Comparison of ENCODE assay signal across 17 cellular contexts in genomic region chr3:66615643-66616301, GRCh38.
DNase-seq lines count a peak whose midpoint lies in the region; ATAC-seq, FAIRE-seq and TF ChIP-seq lines count a peak whose summit lies in the region.
"Had no signal": no experiment of that assay in that cellular context is flagged by ENCODE, and none has a peak within 500 bp of the region (broad histone marks: within the 10 kb centered on the region; RNA-seq: fewer than 3 reads in every experiment).

No MANE protein-coding gene starts in this region.

- H3K36me3 ChIP-seq in lung (ENCODE audit: control insufficient read depth in 2 of 2, insufficient read depth in 2 of 2, low read length in 2 of 2), result no peaks in the 10 kb centered on the region
- H3K36me3 ChIP-seq: BLaER1 had no signal

- H3K27ac Mint-ChIP-seq in CD4-positive, alpha-beta T cell, result no peak overlapping the region
- H3K27ac Mint-ChIP-seq: activated CD4-positive, alpha-beta T cell treated with anti-CD3 and anti-CD28 coated beads, Interleukin-2, amount 10 ng/mL, durations not matched to agents 7 days and 5 days; mesothelial cell of epicardium had no signal

- no peaks in the 10 kb centered on the region for H3K36me3 Mint-ChIP-seq in CD4-positive, alpha-beta T cell (ENCODE audit: low read depth)
- H3K36me3 Mint-ChIP-seq: mesothelial cell of epicardium had no signal

- ATAC-seq in CD4-positive, alpha-beta T cell (ENCODE audit: poor library complexity), result peak; percentile 21
- ATAC-seq in lung (ENCODE audit: insufficient read depth, low FRiP score), result peak; percentile 53
- no peak for ATAC-seq in HG02763 (IDR thresholded peaks at IDR 0.05; ENCODE audit: unreplicated experiment)

- no peak for FAIRE-seq in GM19239 (lab: Jason Lieb, UNC)

- no peak overlapping the region for H3K4me3 Mint-ChIP-seq in CD4-positive, alpha-beta T cell
- H3K4me3 Mint-ChIP-seq: activated CD4-positive, alpha-beta T cell treated with anti-CD3 and anti-CD28 coated beads, Interleukin-2, amount 10 ng/mL, durations not matched to agents 7 days and 5 days; mesothelial cell of epicardium; neural crest cell had no signal

- no peaks in the 10 kb centered on the region for H3K9me3 Mint-ChIP-seq in CD4-positive, alpha-beta T cell
- H3K9me3 Mint-ChIP-seq: activated CD4-positive, alpha-beta T cell treated with anti-CD3 and anti-CD28 coated beads, Interleukin-2, amount 10 ng/mL, durations not matched to agents 7 days and 5 days; mesothelial cell of epicardium had no signal

- H3K4me3 ChIP-seq in AG04450 (ENCODE audit: low read depth, low read length) (no peak overlapping the region), lung (no peak overlapping the region)
- H3K4me3 ChIP-seq: BLaER1 had no signal

- CTCF ChIA-PET in AG04450 (lab: Charles Lee), result interaction anchor here (1.2 kb wide), 1 partner anchor 22 kb away, joined by 4 read pairs; no protein-coding TSS in a partner anchor
- CTCF ChIA-PET in CD4-positive, alpha-beta T cell (lab: Charles Lee), result no interaction called here

- H3K27ac ChIP-seq in AG04450 (ENCODE audit: low read depth, low read length), result no peak overlapping the region
- no peak overlapping the region for H3K27ac ChIP-seq in CD4-positive, alpha-beta T cell (ENCODE audit: low read depth, low read length)
- no peak overlapping the region for H3K27ac ChIP-seq in lung (ENCODE audit: low read depth in 1 of 2, low read length in 1 of 2)
- H3K27ac ChIP-seq: BLaER1 had no signal

- no peaks in the 10 kb centered on the region for H3K4me1 ChIP-seq in lung (ENCODE audit: control insufficient read depth in 2 of 2, insufficient read depth in 2 of 2, low read length in 2 of 2)
- H3K4me1 ChIP-seq: BLaER1 had no signal

- 70 to 76% methylated on average over 5 of the region's 5 CpGs for WGBS in lung, 2 donors

- DNase-seq in AG04450 (ENCODE audit: low read depth, low spot score) (peak; percentile 50), NCI-H69 (lab: John Stamatoyannopoulos, UW) (peak; percentile 58), lung (ENCODE audit: low spot score) (peak; percentile 29), foreskin melanocyte (no peak), NOMO-1 treated with dmso at 0.1 percent for 144 hours (lab: John Stamatoyannopoulos, UW; ENCODE audit: unreplicated experiment) (no peak), GM19239 (ENCODE audit: insufficient read length, low spot score) (no peak)
- no peak for DNase-seq in CD4-positive, alpha-beta T cell
- DNase-seq: activated CD4-positive, alpha-beta T cell treated with anti-CD3 and anti-CD28 coated beads, Interleukin-2, amount 10 ng/mL, durations not matched to agents 7 days and 5 days; activated CD8-positive, alpha-beta memory T cell treated with anti-CD3 and anti-CD28 coated beads, Interleukin-2, amount 50 U/mL, for 48 hours; activated gamma-delta T cell treated with Interleukin-2 at 50 U/mL for 16 hours; effector memory CD4-positive, alpha-beta T cell; islet precursor cell; stimulated activated CD4-positive, alpha-beta T cell treated with anti-CD3 and anti-CD28 coated beads, Interleukin-12 subunit alpha, Interleukin-12 subunit beta, amount 100 ng/mL, for 4 hours had no signal

- H3K27me3 ChIP-seq in AG04450 (ENCODE audit: control insufficient read depth, insufficient read depth, low read length) (no peaks in the 10 kb centered on the region), lung (ENCODE audit: control insufficient read depth, insufficient read depth) (no peaks in the 10 kb centered on the region)
- H3K27me3 ChIP-seq in CD4-positive, alpha-beta T cell (ENCODE audit: control insufficient read depth, insufficient read depth, low read length), result no peaks in the 10 kb centered on the region
- H3K27me3 ChIP-seq: BLaER1 had no signal

- intact Hi-C loops in CD4-positive, alpha-beta T cell (cut with DNase I, micrococcal nuclease), result no loop called here

- peaks cover 21% of the 10 kb centered on the region for H3K4me1 Mint-ChIP-seq in CD4-positive, alpha-beta T cell (ENCODE audit: low read depth)
- H3K4me1 Mint-ChIP-seq: mesothelial cell of epicardium had no signal

- TF ChIP-seq CTCF in AG04450 (IDR thresholded peaks at IDR 0.05; ENCODE audit: low read depth, low read length) (no peak), lung (IDR thresholded peaks at IDR 0.05; ENCODE audit: control extremely low read depth, extremely low read depth) (no peak)
- TF ChIP-seq CTCF in CD4-positive, alpha-beta T cell (IDR thresholded peaks at IDR 0.05), result no peak

- H3K9me3 ChIP-seq in AG04450 (ENCODE audit: control insufficient read depth, insufficient read depth, low read length) (no peaks in the 10 kb centered on the region), lung (ENCODE audit: control insufficient read depth in 2 of 2, insufficient read depth in 1 of 2, low read length in 1 of 2) (no peaks in the 10 kb centered on the region)
- no peaks in the 10 kb centered on the region for H3K9me3 ChIP-seq in CD4-positive, alpha-beta T cell (ENCODE audit: control insufficient read depth, low read length)
- H3K9me3 ChIP-seq: BLaER1 had no signal

- POLR2A ChIA-PET in AG04450 (lab: Yijun Ruan, JAX), result no interaction called here
- POLR2A ChIA-PET in CD4-positive, alpha-beta T cell (lab: Charles Lee), result no interaction called here

- H3K27me3 Mint-ChIP-seq in CD4-positive, alpha-beta T cell, result no peaks in the 10 kb centered on the region
- H3K27me3 Mint-ChIP-seq: activated CD4-positive, alpha-beta T cell treated with anti-CD3 and anti-CD28 coated beads, Interleukin-2, amount 10 ng/mL, durations not matched to agents 7 days and 5 days had no signal

Comparison
In these comparisons a context has a peak if more than half of its experiments do, and no peak if none do; other contexts are left out.
1. DNase-seq: peak in AG04450 (single experiment), NCI-H69 (single experiment) and lung (single experiment); none in CD4-positive, alpha-beta T cell (0 of 10), foreskin melanocyte (single experiment), NOMO-1 treated with dmso at 0.1 percent for 144 hours (single experiment) and GM19239 (single experiment).